1 cellular context compared by ENCODE assay signal in genomic region chr14:54565236-54566151, GRCh38.
TF ChIP-seq lines count a peak whose summit lies in the region.

No MANE protein-coding gene starts in this region.

TF ChIP-seq in GM12878, 131 proteins besides CTCF, POLR2A, EP300 and RAD21 (continued from another document):
- no peak for TF ChIP-seq EZH2 (IDR thresholded peaks at IDR 0.05; ENCODE audit: borderline replicate concordance, control insufficient read depth, low read depth, low read length)
- no peak for TF ChIP-seq SIX5 (IDR thresholded peaks at IDR 0.05; ENCODE audit: low read depth, low read length, severe bottlenecking)
